Comparison of ENCODE assay signal across 13 cellular contexts in the genomic region with DNA sequence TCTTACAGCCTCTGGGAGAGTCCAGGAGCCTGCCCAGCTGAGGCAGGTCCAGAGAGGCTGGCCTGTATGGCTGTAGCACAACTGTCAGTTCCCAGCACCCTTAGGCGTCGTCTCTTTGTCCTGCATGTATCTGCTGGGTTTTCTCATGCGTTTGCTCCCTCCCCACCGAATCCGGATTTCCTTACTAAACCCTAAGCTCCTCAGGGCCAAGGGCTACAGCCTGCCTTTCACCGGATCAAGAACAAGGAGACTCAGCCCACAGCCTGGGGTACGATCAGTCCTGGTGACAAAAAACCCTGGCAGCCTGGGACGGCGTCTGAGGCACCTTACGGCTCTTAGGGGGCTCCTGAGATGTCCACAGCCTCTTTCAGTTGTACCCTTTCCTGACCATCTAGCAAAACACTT. TPM values are rescaled to one million over a fixed set of nuclear protein-coding genes. Genes with fewer than 3 reads are reported as not detected.
DNase-seq lines count a peak whose midpoint lies in the region; ATAC-seq, FAIRE-seq and TF ChIP-seq lines count a peak whose summit lies in the region.
"Had no signal": no experiment of that assay in that cellular context is flagged by ENCODE, and none has a peak within 500 bp of the region (broad histone marks: within the 10 kb centered on the region; RNA-seq: fewer than 3 reads in every experiment).

No MANE protein-coding gene starts in this region.

- H4K20me1 ChIP-seq in astrocyte (ENCODE audit: insufficient read depth, low read length) (no peaks in the 10 kb centered on the region), H9 (ENCODE audit: control insufficient read depth, insufficient read depth, insufficient read length) (peaks cover 2% of the 10 kb centered on the region)

- 64 to 72% (median 69%) methylated on average over 10 of the region's 10 CpGs for WGBS in stomach, 5 donors
- WGBS in H9 (ENCODE audit: extremely low coverage, insufficient read length, low lambda C conversion rate), result no CpG with 5 or more reads among the region's 10 CpGs

- H3K4me1 ChIP-seq in astrocyte (ENCODE audit: insufficient read depth, low read length) (peaks cover 92% of the 10 kb centered on the region), lower lobe of right lung (peaks cover 72% of the 10 kb centered on the region), stomach (peaks cover 9 to 82% (median 65%) of the 10 kb centered on the region in 4 donors), H9 (ENCODE audit: insufficient read depth, low read length) (peaks cover 5% of the 10 kb centered on the region; the same call in 1 of the 2 replicates)

- H3K79me1 ChIP-seq in H9 (ENCODE audit: insufficient read depth, low read depth, low read length, poor library complexity, severe bottlenecking), result no peaks in the 10 kb centered on the region

- H3K4me1 Mint-ChIP-seq in HFFc6 (ENCODE audit: low read depth) (peaks cover 100% of the 10 kb centered on the region), astrocyte (ENCODE audit: low read depth, unreplicated experiment) (peaks cover 72% of the 10 kb centered on the region), H9 (peaks cover 45 to 52% of the 10 kb centered on the region in 2 experiments)

- TF ChIP-seq CTCF in HFFc6 (IDR thresholded peaks at IDR 0.05) (no peak), astrocyte (IDR thresholded peaks at IDR 0.05; ENCODE audit: insufficient read depth, low read depth, low read length) (no peak), lower lobe of right lung (IDR thresholded peaks at IDR 0.05) (no peak), stomach (IDR thresholded peaks at IDR 0.05) (no peak), H9 (conservative IDR thresholded peaks at IDR 0.05) (no peak)

- no peak for ATAC-seq in lower lobe of right lung
- ATAC-seq in HG02884 (IDR thresholded peaks at IDR 0.05; ENCODE audit: unreplicated experiment), result no peak

- no peak for TF ChIP-seq EP300 in stomach (IDR thresholded peaks at IDR 0.05)

- peaks cover 50% of the 10 kb centered on the region for H3K36me3 Mint-ChIP-seq in HFFc6 (ENCODE audit: low read depth)
- H3K36me3 Mint-ChIP-seq in astrocyte (ENCODE audit: low read depth, unreplicated experiment), result peaks cover 36% of the 10 kb centered on the region
- peaks cover 3 to 47% (median 22%) of the 10 kb centered on the region in 3 experiments for H3K36me3 Mint-ChIP-seq in H9 (ENCODE audit: insufficient read depth in 1 of 3, low read depth in 3 of 3)

- no peak overlapping the region for H4K8ac ChIP-seq in H9 (replicated peaks; ENCODE audit: insufficient read length, low read depth, low read length)

- no peak overlapping the region for H3K56ac ChIP-seq in H9 (ENCODE audit: insufficient read length, low read depth, low read length)

- no peak for DNase-seq in HFFc6
- DNase-seq in astrocyte (ENCODE audit: low read depth), result no peak
- DNase-seq in lower lobe of right lung, result no peak
- DNase-seq in stomach, result no peak
- no peak for DNase-seq in H9
- no peak for DNase-seq in stimulated activated CD4-positive, alpha-beta T cell treated with anti-CD3 and anti-CD28 coated beads, Interleukin-2, amount 100 ng/mL, for 24 hours
- no peak for DNase-seq in NCI-H446 treated with DMSO at 0.1 percent for 48 hours (lab: John Stamatoyannopoulos, UW)
- DNase-seq: DMS153, NCI-H1092, NCI-H82, T-helper 1 cell had no signal

- no peak for FAIRE-seq in astrocyte (lab: Jason Lieb, UNC)
- FAIRE-seq: frontal cortex had no signal

- H2BK15ac ChIP-seq in H9 (ENCODE audit: low read depth, low read length), result no peak overlapping the region

- H3K27ac Mint-ChIP-seq in HFFc6 (peak overlapping the region; percentile 95), astrocyte (ENCODE audit: unreplicated experiment) (peak overlapping the region; percentile 86), H9 (peak overlapping the region in 1 of 3 experiments; percentile 45; a peak in 1 of 7 replicates)

- H3K4me2 ChIP-seq in astrocyte (ENCODE audit: low read length) (peak overlapping the region; percentile 52), H9 (ENCODE audit: insufficient read depth, insufficient read length, low read length) (no peak overlapping the region)

- H3K18ac ChIP-seq in H9 (ENCODE audit: insufficient read length, low read depth, low read length), result no peak overlapping the region

- no peak overlapping the region for H3K23ac ChIP-seq in H9 (ENCODE audit: insufficient read length, low read depth, low read length)

- H3K9me3 Mint-ChIP-seq in HFFc6 (peaks cover 3% of the 10 kb centered on the region; the same call in 1 of the 2 replicates), astrocyte (ENCODE audit: unreplicated experiment) (no peaks in the 10 kb centered on the region), H9 (no peaks in the 10 kb centered on the region)

- H2BK5ac ChIP-seq in H9 (ENCODE audit: insufficient read length, low read length), result no peak overlapping the region

- H2AFZ ChIP-seq in astrocyte (ENCODE audit: low read depth, low read length) (no peak overlapping the region), H9 (ENCODE audit: low read length) (no peak overlapping the region)

- no peak overlapping the region for H3K4ac ChIP-seq in H9 (ENCODE audit: low read depth, low read length)

- H3K36me3 ChIP-seq in astrocyte (ENCODE audit: insufficient read depth, low read length), result no peaks in the 10 kb centered on the region
- H3K36me3 ChIP-seq in lower lobe of right lung, result peaks cover 35% of the 10 kb centered on the region
- peaks cover 10 to 86% (median 76%) of the 10 kb centered on the region in 4 donors for H3K36me3 ChIP-seq in stomach

- no peak overlapping the region for H2BK20ac ChIP-seq in H9 (ENCODE audit: low read depth, low read length, poor library complexity, severe bottlenecking)

- H3K27ac ChIP-seq in astrocyte (ENCODE audit: low read depth, low read length) (peak overlapping the region; percentile 99), lower lobe of right lung (peak overlapping the region; percentile 87), stomach (peak overlapping the region; percentile 64 to 94 (median 90)), H9 (ENCODE audit: insufficient read length, low read depth, low read length) (no peak overlapping the region)

- H3K79me2 ChIP-seq in astrocyte (ENCODE audit: insufficient read depth, low read length), result peaks cover 25% of the 10 kb centered on the region
- H3K79me2 ChIP-seq in H9 (ENCODE audit: insufficient read depth, low read length), result no peaks in the 10 kb centered on the region

- H3K27me3 ChIP-seq in astrocyte (ENCODE audit: insufficient read depth, low read length) (no peaks in the 10 kb centered on the region), lower lobe of right lung (ENCODE audit: low read depth) (no peaks in the 10 kb centered on the region), stomach (no peaks in the 10 kb centered on the region), H9 (ENCODE audit: insufficient read depth, low read length) (no peaks in the 10 kb centered on the region)

- intact Hi-C loops in lower lobe of right lung (cut with DNase I) (no loop called here), stomach (cut with DNase I; ENCODE audit: low total_unique reads) (no loop called here)

- no peak overlapping the region for H2BK120ac ChIP-seq in H9 (ENCODE audit: low read depth, low read length, poor library complexity, severe bottlenecking)

- no peak overlapping the region for H2AK5ac ChIP-seq in H9 (ENCODE audit: insufficient read length, low read length)

- H3K27me3 Mint-ChIP-seq in HFFc6 (ENCODE audit: insufficient read depth) (peaks cover 50% of the 10 kb centered on the region), astrocyte (ENCODE audit: low read depth, unreplicated experiment) (no peaks in the 10 kb centered on the region), H9 (ENCODE audit: low read depth) (no peaks in the 10 kb centered on the region)

- H4K91ac ChIP-seq in H9 (ENCODE audit: insufficient read length, low read depth, low read length), result no peak overlapping the region

- H3K4me3 Mint-ChIP-seq in HFFc6 (peak overlapping the region; percentile 76), astrocyte (ENCODE audit: unreplicated experiment) (peak overlapping the region; percentile 40), H9 (no peak overlapping the region)

- no peaks in the 10 kb centered on the region for H3K23me2 ChIP-seq in H9 (ENCODE audit: insufficient read length, low read depth, low read length, poor library complexity, severe bottlenecking)

- H3K14ac ChIP-seq in H9 (ENCODE audit: insufficient read depth, low read length), result no peak overlapping the region

- no peak overlapping the region for H2BK12ac ChIP-seq in H9 (ENCODE audit: insufficient read length, low read depth, low read length)

- H3K9me3 ChIP-seq in astrocyte (ENCODE audit: insufficient read depth, low read depth, low read length) (no peaks in the 10 kb centered on the region), lower lobe of right lung (no peaks in the 10 kb centered on the region), stomach (no peaks in the 10 kb centered on the region), H9 (ENCODE audit: control insufficient read depth, low read depth, low read length) (no peaks in the 10 kb centered on the region)

- no peak overlapping the region for H4K5ac ChIP-seq in H9 (ENCODE audit: insufficient read length, low read depth, low read length)

- no peak for TF ChIP-seq POLR2A in stomach (IDR thresholded peaks at IDR 0.05)

- H3T11ph ChIP-seq in H9 (ENCODE audit: low read length), result no peak overlapping the region

- H3K4me3 ChIP-seq in astrocyte (ENCODE audit: insufficient read depth, low read depth, low read length) (no peak overlapping the region), lower lobe of right lung (no peak overlapping the region), stomach (no peak overlapping the region)

- H3K9ac ChIP-seq in astrocyte (ENCODE audit: low read length), result peak overlapping the region; percentile 93
- H3K9ac ChIP-seq in H9 (ENCODE audit: extremely low read depth, insufficient read length, low read length), result no peak overlapping the region

RNA-seq across cellular contexts. Expression of gene HIC1, which starts 12.1 kb away (rescaled TPM):
- total RNA-seq in HFFc6 (2021; fragmentation: NEBNext Ultra II Directional; extraction: Animal tissue kit (Norgen Biotek cat#: 25700)), result 10 to 100 TPM; 42.7 to 51.9 (median 48.0) TPM
- total RNA-seq in astrocyte (9.0 and 14.5 TPM in 2 replicates), lower lobe of right lung (20.6 TPM), stomach (100 to 1,000 TPM in 1 of 5 donors, 10 to 100 TPM in 1, 1 to 10 TPM in 3; 7.6 to 107 (median 9.4) TPM), H9 (2021) (1.8 and 2.7 TPM in 2 replicates)
- polyA plus RNA-seq in stomach, result 10 to 100 TPM in 1 of 3 donors, 1 to 10 TPM in 2; 1.5 to 11.2 (median 6.2) TPM

RNA-seq across cellular contexts. Expression of gene OVCA2, which starts 25.2 kb away (rescaled TPM):
- 10 to 100 TPM; 39.5 to 44.3 (median 41.7) TPM for total RNA-seq in HFFc6 (2021; fragmentation: NEBNext Ultra II Directional; extraction: Animal tissue kit (Norgen Biotek cat#: 25700))
- total RNA-seq in astrocyte (32.8 and 36.8 TPM in 2 replicates), lower lobe of right lung (20.3 TPM), stomach (10 to 100 TPM in 3 of 5 donors, 1 to 10 TPM in 1, not detected in 1; 3.1 to 31.9 (median 17.3) TPM), H9 (2021) (24.2 and 24.6 TPM in 2 replicates)
- polyA plus RNA-seq in stomach, result 10 to 100 TPM; 60.3 to 83.4 (median 66.7) TPM

RNA-seq across cellular contexts. Expression of gene DPH1, which starts 37.1 kb away (rescaled TPM):
- total RNA-seq in HFFc6 (2021; fragmentation: NEBNext Ultra II Directional; extraction: Animal tissue kit (Norgen Biotek cat#: 25700)), result 10 to 100 TPM; 65.9 to 81.6 (median 71.8) TPM
- total RNA-seq in astrocyte (25.8 and 26.7 TPM in 2 replicates), lower lobe of right lung (38.0 TPM), stomach (100 to 1,000 TPM in 2 of 5 donors, 10 to 100 TPM in 3; 26.1 to 188 (median 95.0) TPM), H9 (2021) (27.5 and 31.3 TPM in 2 replicates)
- 10 to 100 TPM; 11.6 to 27.9 (median 17.7) TPM for polyA plus RNA-seq in stomach

RNA-seq across cellular contexts. Expression of gene RTN4RL1, which starts 41.9 kb away (rescaled TPM):
- under 1 TPM; 0.33 to 0.60 (median 0.39) TPM for total RNA-seq in HFFc6 (2021; fragmentation: NEBNext Ultra II Directional; extraction: Animal tissue kit (Norgen Biotek cat#: 25700))
- total RNA-seq in astrocyte (0.65 and 0.77 TPM in 2 replicates), lower lobe of right lung (5.8 TPM), stomach (under 1 TPM in 2 of 5 donors, not detected in 3; 0.58 to 0.92 TPM), H9 (2021) (0.18 and 0.22 TPM in 2 replicates)
- under 1 TPM in 2 of 3 donors, not detected in 1; 0.50 to 0.85 TPM for polyA plus RNA-seq in stomach

Comparison
In these comparisons a context has a peak if more than half of its experiments do, and no peak if none do; other contexts are left out.
1. H3K4me3 Mint-ChIP-seq: peak in HFFc6 (single experiment) and astrocyte (single experiment); none in H9 (0 of 2).